ENCODE assay signal across 8 cellular contexts in the genomic region with DNA sequence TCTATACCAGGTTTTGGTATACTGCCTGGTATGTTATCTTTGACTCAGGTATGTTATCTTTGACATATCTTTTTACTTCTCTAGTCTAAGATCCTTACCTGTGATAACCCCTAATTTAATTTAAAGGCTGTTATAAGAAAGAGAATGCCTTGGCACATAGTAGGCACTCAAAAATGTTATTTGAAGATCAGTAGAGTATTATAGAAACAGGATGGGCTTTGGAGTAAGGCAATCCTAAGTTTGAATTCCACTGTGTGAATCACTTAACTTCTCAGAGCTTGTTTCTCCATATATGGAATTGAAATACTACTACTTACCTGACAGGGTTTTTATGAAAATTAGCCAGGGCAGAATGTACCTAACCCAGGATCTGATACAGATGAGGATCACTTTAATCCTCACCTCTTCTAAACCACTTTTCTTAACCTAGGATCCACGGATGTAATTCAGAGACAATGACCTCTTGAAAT. TPM values are rescaled to one million over a fixed set of nuclear protein-coding genes. Genes with fewer than 3 reads are reported as not detected.
A peak's percentile ranks its signal among the peaks of the same experiment; 100 is the strongest.
DNase-seq lines count a peak whose midpoint lies in the region; ATAC-seq and TF ChIP-seq lines count a peak whose summit lies in the region.

No MANE protein-coding gene starts in this region.

- peak overlapping the region; percentile 99; the same call in 1 of the 2 replicates for H2AFZ ChIP-seq in OCI-LY7 (ENCODE audit: low read length)

- H3K4me1 Mint-ChIP-seq in activated CD8-positive, alpha-beta memory T cell treated with anti-CD3 and anti-CD28 coated beads, Interleukin-2, amount 10 ng/mL, durations not matched to agents 7 days and 5 days, result peaks cover 37% of the 10 kb centered on the region
- peaks cover 15% of the 10 kb centered on the region for H3K4me1 Mint-ChIP-seq in endothelial cell (ENCODE audit: unreplicated experiment)

- H3K36me3 ChIP-seq in OCI-LY7 (ENCODE audit: insufficient read depth, low read length) (peaks cover 40% of the 10 kb centered on the region), skeletal muscle satellite cell (ENCODE audit: insufficient read depth, low read length) (peaks cover 2% of the 10 kb centered on the region), heart left ventricle (peaks cover 0 to 10% (median 2%) of the 10 kb centered on the region in 9 donors)

- H3K27me3 Mint-ChIP-seq in activated CD8-positive, alpha-beta memory T cell treated with anti-CD3 and anti-CD28 coated beads, Interleukin-2, amount 10 ng/mL, durations not matched to agents 7 days and 5 days, result no peaks in the 10 kb centered on the region
- no peaks in the 10 kb centered on the region for H3K27me3 Mint-ChIP-seq in endothelial cell (ENCODE audit: unreplicated experiment)

- BruUV-seq in OCI-LY7 (replicated peaks; lab: Mats Ljungman, UMichigan), result no TSS peak

- H3K4me2 ChIP-seq in OCI-LY7 (ENCODE audit: low read length) (peak overlapping the region; percentile 91), skeletal muscle satellite cell (ENCODE audit: low read length) (peak overlapping the region; percentile 91)

- H3K79me2 ChIP-seq in OCI-LY7 (ENCODE audit: insufficient read depth, low read depth, low read length), result peaks cover 44% of the 10 kb centered on the region

- POLR2A ChIA-PET in OCI-LY7 (lab: Charles Lee), result interaction anchor here (0.6 to 2.3 kb wide), 9 partner anchors 11 to 221 kb away, joined by 3 to 10 read pairs (median 5); no protein-coding TSS in a partner anchor

- TF ChIP-seq CTCF in OCI-LY7 (conservative IDR thresholded peaks at IDR 0.05; ENCODE audit: low read length) (no peak), endothelial cell (IDR thresholded peaks at IDR 0.05; ENCODE audit: unreplicated experiment) (no peak), heart left ventricle (IDR thresholded peaks at IDR 0.05) (no peak)

- no peaks in the 10 kb centered on the region for H3K9me2 ChIP-seq in OCI-LY7 (ENCODE audit: insufficient read depth, low read length)

- intact Hi-C loops in OCI-LY7 (cut with micrococcal nuclease; ENCODE audit: unreplicated experiment) (loop anchor here (2.0 kb wide), 1 partner anchor 203 kb away; the partner anchor contains the start of gene MED13), heart left ventricle (cut with DNase I) (loop anchor here in 2 of 10 donors (5.0 to 10.0 kb wide), 2 partner anchors 63 to 205 kb away; partner anchors contain the start of genes INTS2 (in 1 of the 2) and MED13 (in 1 of the 2))

- WGBS in heart left ventricle, 4 donors, result 34 to 54% (median 38%) methylated on average over 1 of the region's 1 CpG

- H3K36me3 Mint-ChIP-seq in activated CD8-positive, alpha-beta memory T cell treated with anti-CD3 and anti-CD28 coated beads, Interleukin-2, amount 10 ng/mL, durations not matched to agents 7 days and 5 days, result peaks cover 21% of the 10 kb centered on the region
- H3K36me3 Mint-ChIP-seq in endothelial cell (ENCODE audit: low read depth, unreplicated experiment), result no peaks in the 10 kb centered on the region

- H3K27ac ChIP-seq in OCI-LY7 (ENCODE audit: low read depth, low read length, poor library complexity, severe bottlenecking) (peak overlapping the region; percentile 80), heart left ventricle (no peak overlapping the region)

- TF ChIP-seq POLR2A in heart left ventricle (IDR thresholded peaks at IDR 0.05), result no peak

- CTCF ChIA-PET in activated CD8-positive, alpha-beta memory T cell treated with anti-CD3 and anti-CD28 coated beads, Interleukin-2, amount 10 ng/mL, durations not matched to agents 7 days and 5 days (lab: Charles Lee), result interaction anchor here (1.1 to 2.9 kb wide), 3 partner anchors 42 to 204 kb away, joined by 3 to 14 read pairs (median 10); no protein-coding TSS in a partner anchor
- CTCF ChIA-PET in OCI-LY7 (lab: Charles Lee; ENCODE audit: unreplicated experiment), result no interaction called here

- H3K9me3 ChIP-seq in OCI-LY7 (ENCODE audit: low read length) (no peaks in the 10 kb centered on the region), skeletal muscle satellite cell (replicated peaks; ENCODE audit: low read length) (no peaks in the 10 kb centered on the region), heart left ventricle (no peaks in the 10 kb centered on the region)

- H3K9me3 Mint-ChIP-seq in activated CD8-positive, alpha-beta memory T cell treated with anti-CD3 and anti-CD28 coated beads, Interleukin-2, amount 10 ng/mL, durations not matched to agents 7 days and 5 days (ENCODE audit: low read depth), result no peaks in the 10 kb centered on the region
- H3K9me3 Mint-ChIP-seq in endothelial cell (ENCODE audit: unreplicated experiment), result no peaks in the 10 kb centered on the region

- H3K9ac ChIP-seq in skeletal muscle satellite cell (ENCODE audit: low read depth, low read length), result peak overlapping the region; percentile 84

- H3K4me3 Mint-ChIP-seq in activated CD8-positive, alpha-beta memory T cell treated with anti-CD3 and anti-CD28 coated beads, Interleukin-2, amount 10 ng/mL, durations not matched to agents 7 days and 5 days, result peak overlapping the region; percentile 97
- peak overlapping the region; percentile 97 for H3K4me3 Mint-ChIP-seq in endothelial cell (ENCODE audit: unreplicated experiment)

- H3K27ac Mint-ChIP-seq in activated CD8-positive, alpha-beta memory T cell treated with anti-CD3 and anti-CD28 coated beads, Interleukin-2, amount 10 ng/mL, durations not matched to agents 7 days and 5 days, result peak overlapping the region; percentile 92
- H3K27ac Mint-ChIP-seq in endothelial cell (ENCODE audit: unreplicated experiment), result no peak overlapping the region

- H3K4me1 ChIP-seq in OCI-LY7 (ENCODE audit: insufficient read depth, low read length, poor library complexity, severe bottlenecking), result peaks cover 29% of the 10 kb centered on the region
- peaks cover 17% of the 10 kb centered on the region for H3K4me1 ChIP-seq in skeletal muscle satellite cell (ENCODE audit: control insufficient read depth, insufficient read depth, low read length)
- H3K4me1 ChIP-seq in heart left ventricle, result peaks cover 0 to 15% (median 3%) of the 10 kb centered on the region in 12 donors

- H3K27me3 ChIP-seq in skeletal muscle satellite cell (ENCODE audit: control insufficient read depth, insufficient read depth, low read length) (no peaks in the 10 kb centered on the region), heart left ventricle (no peaks in the 10 kb centered on the region)

- H3K4me3 ChIP-seq in OCI-LY7 (ENCODE audit: low read depth, low read length, poor library complexity, severe bottlenecking), result peak overlapping the region; percentile 87
- H3K4me3 ChIP-seq in skeletal muscle satellite cell (ENCODE audit: low read length), result peak overlapping the region; percentile 91
- peak overlapping the region in 1 of 12 donors; percentile 72 for H3K4me3 ChIP-seq in heart left ventricle

- no peak for DNase-seq in activated CD8-positive, alpha-beta memory T cell treated with anti-CD3 and anti-CD28 coated beads, Interleukin-2, amount 10 ng/mL, durations not matched to agents 7 days and 5 days
- no peak for DNase-seq in activated CD8-positive, alpha-beta memory T cell treated with anti-CD3 and anti-CD28 coated beads for 24 hours
- DNase-seq in OCI-LY7 (ENCODE audit: low spot score) (peak; percentile 6), endothelial cell (ENCODE audit: low spot score) (no peak), UCSD-AML1 (lab: John Stamatoyannopoulos, UW; ENCODE audit: unreplicated experiment) (no peak), heart left ventricle (no peak)
- no peak for DNase-seq in effector CD4-positive, alpha-beta T cell

- no peak for ATAC-seq in activated CD8-positive, alpha-beta memory T cell treated with anti-CD3 and anti-CD28 coated beads, Interleukin-2, amount 10 ng/mL, durations not matched to agents 7 days and 5 days
- ATAC-seq in heart left ventricle, result no peak

- H4K20me1 ChIP-seq in OCI-LY7 (ENCODE audit: insufficient read depth, low read length), result peaks cover 8% of the 10 kb centered on the region; the same call in 1 of the 2 replicates

RNA-seq across cellular contexts. Expression of gene BRIP1, which starts 1.2 kb away (rescaled TPM):
- 10 to 100 TPM; 23.8 to 30.6 TPM for total RNA-seq in activated CD8-positive, alpha-beta memory T cell treated with anti-CD3 and anti-CD28 coated beads, Interleukin-2, amount 10 ng/mL, durations not matched to agents 7 days and 5 days
- 33.8 and 53.0 TPM in 2 replicates for total RNA-seq in OCI-LY7 (2014; rRNA removed; shearing (Covaris generic))
- total RNA-seq in OCI-LY7 (2022), result 32.5 and 39.5 TPM in 2 replicates
- 5.2 TPM for total RNA-seq in endothelial cell (ENCODE audit: unreplicated experiment)
- total RNA-seq in skeletal muscle satellite cell (2012; rRNA removed), result 4.3 and 5.0 TPM in 2 replicates
- 1 to 10 TPM in 1 of 9 donors, under 1 TPM in 5, not detected in 3; 0.09 to 2.2 (median 0.21) TPM for total RNA-seq in heart left ventricle
- under 1 TPM; 0.04 to 0.08 TPM for polyA plus RNA-seq in heart left ventricle
